In the genomic region with DNA sequence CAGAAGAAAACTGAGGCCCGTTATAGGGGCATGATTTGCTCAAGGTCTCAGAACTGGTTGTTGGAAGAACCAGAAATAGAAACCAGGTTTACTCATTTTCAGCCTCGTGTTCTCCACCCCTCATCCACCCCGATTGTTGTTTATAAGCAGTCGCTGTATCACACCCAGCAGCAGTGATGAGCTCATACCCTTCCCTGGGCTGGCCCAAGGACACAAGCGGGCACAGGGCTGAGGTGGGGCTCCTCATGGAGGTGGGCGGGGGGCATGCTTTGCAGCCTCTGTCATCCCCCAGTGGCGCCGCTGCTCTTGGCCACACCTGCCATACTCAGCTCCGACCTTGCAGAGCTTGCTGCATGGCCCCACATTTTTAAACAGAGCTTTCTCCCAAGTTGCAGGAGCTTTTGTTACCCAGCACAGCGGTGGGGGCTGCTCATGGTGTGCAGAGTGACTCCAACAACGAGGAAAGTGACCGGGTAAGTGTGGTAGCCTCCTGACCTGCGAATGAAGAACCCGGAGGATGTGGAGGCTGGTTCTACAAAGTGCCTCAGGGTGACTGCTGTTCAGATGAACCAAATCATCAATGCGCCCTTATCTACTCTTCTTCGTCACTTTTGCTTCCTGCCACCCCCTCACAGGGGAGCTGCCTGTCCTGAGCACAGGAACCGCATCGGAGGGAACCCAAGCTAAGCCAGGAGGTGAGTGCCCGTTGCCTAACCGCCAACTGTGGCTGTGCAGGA, we compare ENCODE assay signal across 19 cellular contexts. TPM values are rescaled to one million over a fixed set of nuclear protein-coding genes. Genes with fewer than 3 reads are reported as not detected.
DNase-seq lines count a peak whose midpoint lies in the region; ATAC-seq, FAIRE-seq and TF ChIP-seq lines count a peak whose summit lies in the region.
"Had no signal": no experiment of that assay in that cellular context is flagged by ENCODE, and none has a peak within 500 bp of the region (broad histone marks: within the 10 kb centered on the region; RNA-seq: fewer than 3 reads in every experiment).

No MANE protein-coding gene starts in this region.

- DNase-seq in GM12892 (ENCODE audit: insufficient read length) (no peak), Peyer's patch (peak in 2 of 3 donors; percentile 44 to 49), mucosa of descending colon (no peak), GM20000 (ENCODE audit: low spot score) (no peak), NCI-H2171 (lab: John Stamatoyannopoulos, UW) (no peak), natural killer cell (no peak)
- peak; percentile 25 for DNase-seq in activated T-cell treated with anti-CD3 and anti-CD28 coated beads, Interleukin-2, amount 50 U/mL, for 1 hour
- DNase-seq: BE2C; naive thymus-derived CD8-positive, alpha-beta T cell; NCI-H1436 treated with DMSO at 0.1 percent for 48 hours; NCI-H524 treated with DMSO at 0.1 percent for 48 hours; retina; RPMI8226; stimulated activated naive B cell treated with anti-CD40 and anti-IgM and Interleukin-4, amounts not matched to agents 10 μg/mL and 1 μg/mL and 100 μg/mL, for 72 hours had no signal

- H3K4me1 Mint-ChIP-seq in natural killer cell = no peaks in the 10 kb centered on the region
- H3K4me1 Mint-ChIP-seq: stimulated activated naive B cell treated with anti-CD40 and anti-IgM and Interleukin-4, amounts not matched to agents 10 μg/mL and 1 μg/mL and 100 μg/mL, for 72 hours had no signal

- intact Hi-C loops in mucosa of descending colon (cut with DNase I, micrococcal nuclease) (no loop called here), natural killer cell (cut with micrococcal nuclease) (no loop called here)

- H3K4me1 ChIP-seq in Peyer's patch = no peaks in the 10 kb centered on the region
- H3K4me1 ChIP-seq in mucosa of descending colon (ENCODE audit: low read depth) = no peaks in the 10 kb centered on the region
- H3K4me1 ChIP-seq: BE2C, breast epithelium, vagina had no signal

- TF ChIP-seq POLR2A in GM12892 (IDR thresholded peaks at IDR 0.05; ENCODE audit: low read depth, low read length) (no peak), Peyer's patch (IDR thresholded peaks at IDR 0.05) (no peak)

- H3K27me3 ChIP-seq in Peyer's patch = no peaks in the 10 kb centered on the region
- H3K27me3 ChIP-seq: vagina had no signal

- H3K9me3 Mint-ChIP-seq in natural killer cell = no peaks in the 10 kb centered on the region
- H3K9me3 Mint-ChIP-seq: stimulated activated naive B cell treated with anti-CD40 and anti-IgM and Interleukin-4, amounts not matched to agents 10 μg/mL and 1 μg/mL and 100 μg/mL, for 72 hours had no signal

- peak; percentile 51 for ATAC-seq in mucosa of descending colon
- no peak for ATAC-seq in HG02610 (IDR thresholded peaks at IDR 0.05; ENCODE audit: unreplicated experiment)
- ATAC-seq in natural killer cell = no peak
- ATAC-seq: naive thymus-derived CD8-positive, alpha-beta T cell; stimulated activated naive B cell treated with anti-CD40 and anti-IgM and Interleukin-4, amounts not matched to agents 10 μg/mL and 1 μg/mL and 100 μg/mL, for 72 hours had no signal

- H3K36me3 ChIP-seq in Peyer's patch (no peaks in the 10 kb centered on the region), mucosa of descending colon (ENCODE audit: low read depth) (no peaks in the 10 kb centered on the region)
- H3K36me3 ChIP-seq: BE2C, breast epithelium, vagina had no signal

- H3K27ac ChIP-seq in Peyer's patch = peak overlapping the region in 1 of 4 donors; percentile 52
- H3K27ac ChIP-seq: breast epithelium, vagina had no signal

- H3K27me3 Mint-ChIP-seq in natural killer cell (ENCODE audit: low read depth in 2 of 2) = no peaks in the 10 kb centered on the region

- FAIRE-seq in GM12892 (lab: Jason Lieb, UNC) = peak; percentile 51

- TF ChIP-seq CTCF in Peyer's patch (IDR thresholded peaks at IDR 0.05) = no peak
- no peak for TF ChIP-seq CTCF in mucosa of descending colon (IDR thresholded peaks at IDR 0.05)
- TF ChIP-seq CTCF in GM20000 (IDR thresholded peaks at IDR 0.05; ENCODE audit: extremely low read depth, missing control alignments) = no peak
- no peak for TF ChIP-seq CTCF in natural killer cell (IDR thresholded peaks at IDR 0.05)

- H3K9me3 ChIP-seq in Peyer's patch = no peaks in the 10 kb centered on the region
- no peaks in the 10 kb centered on the region for H3K9me3 ChIP-seq in mucosa of descending colon
- H3K9me3 ChIP-seq: BE2C, breast epithelium, vagina had no signal

- H3K36me3 Mint-ChIP-seq in natural killer cell = no peaks in the 10 kb centered on the region
- H3K36me3 Mint-ChIP-seq: naive thymus-derived CD8-positive, alpha-beta T cell; stimulated activated naive B cell treated with anti-CD40 and anti-IgM and Interleukin-4, amounts not matched to agents 10 μg/mL and 1 μg/mL and 100 μg/mL, for 72 hours had no signal

- H3K4me3 ChIP-seq in Peyer's patch (peak overlapping the region in 1 of 4 donors; percentile 9), mucosa of descending colon (no peak overlapping the region)
- H3K4me3 ChIP-seq: breast epithelium, vagina had no signal

- no peak overlapping the region for H3K27ac Mint-ChIP-seq in natural killer cell
- H3K27ac Mint-ChIP-seq: stimulated activated naive B cell treated with anti-CD40 and anti-IgM and Interleukin-4, amounts not matched to agents 10 μg/mL and 1 μg/mL and 100 μg/mL, for 72 hours had no signal

- H3K4me3 Mint-ChIP-seq in natural killer cell = no peak overlapping the region
- H3K4me3 Mint-ChIP-seq: stimulated activated naive B cell treated with anti-CD40 and anti-IgM and Interleukin-4, amounts not matched to agents 10 μg/mL and 1 μg/mL and 100 μg/mL, for 72 hours had no signal

RNA-seq across cellular contexts. Expression of gene NKX2-2, which starts 43.5 kb away (rescaled TPM):
- not detected for polyA plus RNA-seq in GM12892 (2012; ENCODE audit: missing spikeins)
- 1 to 10 TPM; 1.7 to 3.9 (median 2.9) TPM for total RNA-seq in Peyer's patch
- 1 to 10 TPM in 1 of 3 donors, under 1 TPM in 2; 0.22 to 1.8 (median 0.81) TPM for total RNA-seq in mucosa of descending colon
- total RNA-seq in natural killer cell = not detected
- total RNA-seq: breast epithelium; fibroblast of villous mesenchyme; lower leg skin; naive thymus-derived CD8-positive, alpha-beta T cell; vagina had no signal
- polyA plus RNA-seq: naive thymus-derived CD8-positive, alpha-beta T cell had no signal

Comparison
In these comparisons a context has a peak if more than half of its experiments do, and no peak if none do; other contexts are left out.
1. DNase-seq: peak in Peyer's patch (2 of 3) and activated T-cell treated with anti-CD3 and anti-CD28 coated beads, Interleukin-2, amount 50 U/mL, for 1 hour (single experiment); none in GM12892 (single experiment), mucosa of descending colon (0 of 3), GM20000 (single experiment), NCI-H2171 (single experiment) and natural killer cell (single experiment).